9 cellular contexts compared by ENCODE assay signal in the genomic region with DNA sequence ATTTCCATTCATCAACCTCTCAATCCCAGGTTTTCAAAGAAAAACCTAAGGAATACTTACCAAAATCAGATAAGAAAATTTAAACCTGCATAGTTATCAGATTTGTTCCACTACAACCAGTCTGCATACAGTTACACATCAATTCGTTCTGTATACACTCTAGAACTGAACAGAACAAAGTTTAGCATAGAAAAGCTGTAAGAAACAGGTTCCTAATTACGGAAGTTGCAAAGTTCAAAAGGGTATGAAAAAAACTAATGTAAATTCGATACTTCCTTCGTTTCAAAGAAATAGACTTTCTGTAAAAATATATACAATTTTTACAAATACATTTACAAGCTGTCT. TPM values are rescaled to one million over a fixed set of nuclear protein-coding genes. Genes with fewer than 3 reads are reported as not detected.
DNase-seq lines count a peak whose midpoint lies in the region; ATAC-seq, FAIRE-seq and TF ChIP-seq lines count a peak whose summit lies in the region.
"Had no signal": no experiment of that assay in that cellular context is flagged by ENCODE, and none has a peak within 500 bp of the region (broad histone marks: within the 10 kb centered on the region; RNA-seq: fewer than 3 reads in every experiment).

No MANE protein-coding gene starts in this region.

- H3K9me3 Mint-ChIP-seq in activated CD8-positive, alpha-beta memory T cell treated with anti-CD3 and anti-CD28 coated beads, Interleukin-2, amount 10 ng/mL, durations not matched to agents 7 days and 5 days (ENCODE audit: low read depth): no peaks in the 10 kb centered on the region

- no peak for TF ChIP-seq POLR2A in HepG2 (IDR thresholded peaks at IDR 0.05; ENCODE audit: insufficient read depth in 1 of 2, low read depth in 2 of 2, low read length in 2 of 2)

- H3K4me3 ChIP-seq in adipocyte (ENCODE audit: low read length) (peak overlapping the region; percentile 95), HepG2 (replicated peaks in 1 of 3; ENCODE audit: insufficient read depth in 1 of 3, low read depth in 2 of 3, low read length in 3 of 3) (peak overlapping the region; percentile 93 to 96 (median 94); a peak in 5 of 6 replicates), thoracic aorta (peak overlapping the region; percentile 93)

- H3K9ac ChIP-seq in adipocyte (ENCODE audit: low read length) (peak overlapping the region; percentile 98), HepG2 (ENCODE audit: insufficient read depth, low read depth, low read length) (peak overlapping the region; percentile 94)

- H3K27ac ChIP-seq in HepG2 (ENCODE audit: extremely low read length, insufficient read depth, low read length) (peak overlapping the region; percentile 92), thoracic aorta (peak overlapping the region; percentile 98 to 99)

- H3K9me3 ChIP-seq in adipocyte (ENCODE audit: control insufficient read depth, low read length) (no peaks in the 10 kb centered on the region), HepG2 (ENCODE audit: low read length) (no peaks in the 10 kb centered on the region), thoracic aorta (no peaks in the 10 kb centered on the region)

- peaks cover 79% of the 10 kb centered on the region for H3K79me2 ChIP-seq in HepG2 (ENCODE audit: insufficient read depth, low read length)

- no peaks in the 10 kb centered on the region for H3K27me3 Mint-ChIP-seq in activated CD8-positive, alpha-beta memory T cell treated with anti-CD3 and anti-CD28 coated beads, Interleukin-2, amount 10 ng/mL, durations not matched to agents 7 days and 5 days

- no peak for ATAC-seq in activated CD8-positive, alpha-beta memory T cell treated with anti-CD3 and anti-CD28 coated beads, Interleukin-2, amount 10 ng/mL, durations not matched to agents 7 days and 5 days
- ATAC-seq in HepG2 (no peak), thoracic aorta (ENCODE audit: insufficient number of reproducible peaks, low FRiP score, low read depth) (no peak), HG03432 (IDR thresholded peaks at IDR 0.05; ENCODE audit: unreplicated experiment) (no peak), HG03108 (IDR thresholded peaks at IDR 0.05; ENCODE audit: unreplicated experiment) (no peak)
- ATAC-seq: sciatic nerve had no signal

- in situ Hi-C loops in HepG2 (cut with HindIII; ENCODE audit: extremely low pct_ligation_motif_present, low pct_unique_long_range_greater_than_20kb): no loop called here

- TF ChIP-seq RAD21 in HepG2 (CRISPR knock-in tag; IDR thresholded peaks at IDR 0.05): no peak

- H4K20me1 ChIP-seq in HepG2 (ENCODE audit: insufficient read depth, low read length): peaks cover 63% of the 10 kb centered on the region

- peaks cover 52% of the 10 kb centered on the region for H3K4me1 Mint-ChIP-seq in activated CD8-positive, alpha-beta memory T cell treated with anti-CD3 and anti-CD28 coated beads, Interleukin-2, amount 10 ng/mL, durations not matched to agents 7 days and 5 days

- WGBS in HepG2 (ENCODE audit: low lambda C conversion rate): 6% methylated on average over 4 of the region's 4 CpGs

- H3K27me3 ChIP-seq in adipocyte (replicated peaks; ENCODE audit: control insufficient read depth, insufficient read depth, low read length) (no peaks in the 10 kb centered on the region), HepG2 (ENCODE audit: control insufficient read depth in 1 of 2, insufficient read depth in 2 of 2, low read length in 2 of 2) (no peaks in the 10 kb centered on the region; a peak in 1 of 5 replicates), thoracic aorta (replicated peaks; ENCODE audit: insufficient read depth) (no peaks in the 10 kb centered on the region)

- H3K36me3 Mint-ChIP-seq in activated CD8-positive, alpha-beta memory T cell treated with anti-CD3 and anti-CD28 coated beads, Interleukin-2, amount 10 ng/mL, durations not matched to agents 7 days and 5 days: peaks cover 69% of the 10 kb centered on the region

- CTCF ChIA-PET in activated CD8-positive, alpha-beta memory T cell treated with anti-CD3 and anti-CD28 coated beads, Interleukin-2, amount 10 ng/mL, durations not matched to agents 7 days and 5 days (lab: Charles Lee): interaction anchor here (0.9 to 15.0 kb wide), 4 partner anchors 13 to 44 kb away, joined by 3 to 297 read pairs (median 4); no protein-coding TSS in a partner anchor
- CTCF ChIA-PET in HepG2 (lab: Yijun Ruan, JAX; ENCODE audit: low intra/inter-chr PET ratio, low total read pairs): interaction anchor here (2.0 kb wide), 1 partner anchor 15 kb away, joined by 4 read pairs; no protein-coding TSS in a partner anchor

- POLR2A ChIA-PET in HepG2 (lab: Yijun Ruan, JAX): interaction anchor here (0.6 to 11.9 kb wide), 13 partner anchors 11 to 395 kb away, joined by 3 to 469 read pairs (median 4); partner anchors contain the start of genes ENSA, FALEC and GOLPH3L

- no peak for DNase-seq in activated CD8-positive, alpha-beta memory T cell treated with anti-CD3 and anti-CD28 coated beads, Interleukin-2, amount 10 ng/mL, durations not matched to agents 7 days and 5 days
- DNase-seq in activated CD8-positive, alpha-beta memory T cell treated with anti-CD3 and anti-CD28 coated beads, Interleukin-2, amount 50 U/mL, for 48 hours: no peak
- DNase-seq in adipocyte (ENCODE audit: low read depth) (no peak), HepG2 (ENCODE audit: low spot score) (no peak), thoracic aorta (ENCODE audit: low spot score) (no peak), NCI-H69 (lab: John Stamatoyannopoulos, UW) (no peak)

- no TSS peak for BruUV-seq in HepG2 (replicated peaks; lab: Mats Ljungman, UMichigan)

- intact Hi-C loops in HepG2 (cut with micrococcal nuclease; ENCODE audit: unreplicated experiment): loop anchor here (5.0 kb wide), 1 partner anchor 36 kb away; no protein-coding TSS in a partner anchor

- TF ChIP-seq EP300 in HepG2 (IDR thresholded peaks at IDR 0.05; ENCODE audit: low read depth in 2 of 2, low read length in 2 of 2): no peak
- no peak for TF ChIP-seq EP300 in HepG2 (CRISPR knock-in tag; IDR thresholded peaks at IDR 0.05; ENCODE audit: borderline replicate concordance)

- peak overlapping the region; percentile 81 for H3K4me2 ChIP-seq in HepG2 (ENCODE audit: low read depth, low read length)

- TF ChIP-seq CTCF in HepG2 (CRISPR knock-in tag; IDR thresholded peaks at IDR 0.05): no peak
- no peak for TF ChIP-seq CTCF in thoracic aorta (IDR thresholded peaks at IDR 0.05)

- peaks cover 48% of the 10 kb centered on the region for H3K4me1 ChIP-seq in adipocyte (ENCODE audit: control insufficient read depth, insufficient read depth, low read length)
- peaks cover 48% of the 10 kb centered on the region for H3K4me1 ChIP-seq in HepG2 (ENCODE audit: insufficient read depth, low read length)
- peaks cover 35 to 39% of the 10 kb centered on the region in 2 donors for H3K4me1 ChIP-seq in thoracic aorta (ENCODE audit: control insufficient read depth in 1 of 2, low read depth in 2 of 2)

- H3K36me3 ChIP-seq in adipocyte (ENCODE audit: control insufficient read depth, insufficient read depth, low read length, severe bottlenecking) (peaks cover 60% of the 10 kb centered on the region), HepG2 (replicated peaks in 1 of 2; ENCODE audit: control insufficient read depth in 1 of 2, insufficient read depth in 2 of 2, low read length in 2 of 2) (peaks cover 0 to 49% of the 10 kb centered on the region in 2 experiments; a peak in 4 of 5 replicates), thoracic aorta (peaks cover 51% of the 10 kb centered on the region)

- no peak overlapping the region for H2AFZ ChIP-seq in HepG2 (ENCODE audit: low read length)

- H3K4me3 Mint-ChIP-seq in activated CD8-positive, alpha-beta memory T cell treated with anti-CD3 and anti-CD28 coated beads, Interleukin-2, amount 10 ng/mL, durations not matched to agents 7 days and 5 days: peak overlapping the region; percentile 99

- peak overlapping the region; percentile 97 for H3K27ac Mint-ChIP-seq in activated CD8-positive, alpha-beta memory T cell treated with anti-CD3 and anti-CD28 coated beads, Interleukin-2, amount 10 ng/mL, durations not matched to agents 7 days and 5 days

- no peak for FAIRE-seq in HepG2 (lab: Jason Lieb, UNC)

RNA-seq across cellular contexts. Expression of gene MCL1, which starts 3.1 kb away (rescaled TPM):
- total RNA-seq in activated CD8-positive, alpha-beta memory T cell treated with anti-CD3 and anti-CD28 coated beads, Interleukin-2, amount 10 ng/mL, durations not matched to agents 7 days and 5 days: 100 to 1,000 TPM; 373 to 408 TPM
- total RNA-seq in HepG2 (2016; rRNA removed; fragmentation: Illumina TruSeq; extraction: Trizol): 113 and 125 TPM in 2 replicates
- 16.3 and 19.0 TPM in 2 replicates for total RNA-seq in HepG2 (2016; cell fraction: cytosol; rRNA removed; fragmentation: Illumina TruSeq; extraction: Trizol; ENCODE audit: low read depth)
- total RNA-seq in HepG2 (2016; cell fraction: insoluble cytoplasmic fraction; rRNA removed; fragmentation: Illumina TruSeq; extraction: Trizol): 108 and 127 TPM in 2 replicates
- total RNA-seq in HepG2 (2016; cell fraction: membrane; rRNA removed; fragmentation: Illumina TruSeq; extraction: Trizol): 41.9 and 48.9 TPM in 2 replicates
- 150 and 151 TPM in 2 replicates for total RNA-seq in HepG2 (2016; cell fraction: nucleus; rRNA removed; fragmentation: Illumina TruSeq; extraction: Trizol)
- 69.5 and 70.6 TPM in 2 replicates for polyA plus RNA-seq in HepG2 (2011; rRNA removed)
- polyA plus RNA-seq in HepG2 (2011; cell fraction: cytosol; rRNA removed): 40.6 and 51.3 TPM in 2 replicates
- polyA plus RNA-seq in HepG2 (2011; cell fraction: nucleus; rRNA removed): 127 and 138 TPM in 2 replicates
- polyA plus RNA-seq in HepG2 (2012): 59.5 and 80.1 TPM in 2 replicates
- polyA plus RNA-seq in HepG2 (2016; cell fraction: cytosol; fragmentation: Illumina TruSeq; extraction: Trizol; ENCODE audit: low read depth): 5.6 and 6.4 TPM in 2 replicates
- 99.4 and 100.0 TPM in 2 replicates for polyA plus RNA-seq in HepG2 (2016; cell fraction: insoluble cytoplasmic fraction; fragmentation: Illumina TruSeq; extraction: Trizol; ENCODE audit: low read depth)
- polyA plus RNA-seq in HepG2 (2016; cell fraction: membrane; fragmentation: Illumina TruSeq; extraction: Trizol; ENCODE audit: low read depth): 21.9 and 23.4 TPM in 2 replicates
- 207 and 216 TPM in 2 replicates for polyA plus RNA-seq in HepG2 (2016; cell fraction: nucleus; fragmentation: Illumina TruSeq; extraction: Trizol; ENCODE audit: insufficient read depth, low read depth)
- polyA minus RNA-seq in HepG2 (2011; rRNA and poly(A)+ RNA removed; ENCODE audit: low replicate concordance): 65.4 and 90.8 TPM in 2 replicates
- 72.9 and 73.2 TPM in 2 replicates for polyA minus RNA-seq in HepG2 (2011; cell fraction: cytosol; rRNA and poly(A)+ RNA removed)
- polyA minus RNA-seq in HepG2 (2011; cell fraction: nucleus; rRNA and poly(A)+ RNA removed): 152 and 196 TPM in 2 replicates
- total RNA-seq in thoracic aorta: 100 to 1,000 TPM; 588 to 607 TPM

RNA-seq across cellular contexts. Expression of gene ADAMTSL4, which starts 27.1 kb away (rescaled TPM):
- under 1 TPM; 0.18 to 0.35 TPM for total RNA-seq in activated CD8-positive, alpha-beta memory T cell treated with anti-CD3 and anti-CD28 coated beads, Interleukin-2, amount 10 ng/mL, durations not matched to agents 7 days and 5 days
- total RNA-seq in HepG2 (2016; rRNA removed; fragmentation: Illumina TruSeq; extraction: Trizol) (1.9 and 3.9 TPM in 2 replicates), thoracic aorta (10 to 100 TPM; 28.4 to 45.1 TPM)
- 1.3 and 1.4 TPM in 2 replicates for total RNA-seq in HepG2 (2016; cell fraction: cytosol; rRNA removed; fragmentation: Illumina TruSeq; extraction: Trizol; ENCODE audit: low read depth)
- total RNA-seq in HepG2 (2016; cell fraction: insoluble cytoplasmic fraction; rRNA removed; fragmentation: Illumina TruSeq; extraction: Trizol): 1.4 and 3.5 TPM in 2 replicates
- total RNA-seq in HepG2 (2016; cell fraction: membrane; rRNA removed; fragmentation: Illumina TruSeq; extraction: Trizol): 2.8 TPM in 2 replicates
- 5.1 and 8.0 TPM in 2 replicates for total RNA-seq in HepG2 (2016; cell fraction: nucleus; rRNA removed; fragmentation: Illumina TruSeq; extraction: Trizol)
- 15.1 and 16.4 TPM in 2 replicates for polyA plus RNA-seq in HepG2 (2011; rRNA removed)
- polyA plus RNA-seq in HepG2 (2011; cell fraction: cytosol; rRNA removed): 7.9 and 8.3 TPM in 2 replicates
- 81.6 and 99.7 TPM in 2 replicates for polyA plus RNA-seq in HepG2 (2011; cell fraction: nucleus; rRNA removed)
- polyA plus RNA-seq in HepG2 (2012): 6.4 and 10.9 TPM in 2 replicates
- polyA plus RNA-seq in HepG2 (2016; cell fraction: cytosol; fragmentation: Illumina TruSeq; extraction: Trizol; ENCODE audit: low read depth): 0.93 and 1.3 TPM in 2 replicates
- 4.0 and 4.2 TPM in 2 replicates for polyA plus RNA-seq in HepG2 (2016; cell fraction: insoluble cytoplasmic fraction; fragmentation: Illumina TruSeq; extraction: Trizol; ENCODE audit: low read depth)
- polyA plus RNA-seq in HepG2 (2016; cell fraction: membrane; fragmentation: Illumina TruSeq; extraction: Trizol; ENCODE audit: low read depth): 3.3 and 3.7 TPM in 2 replicates
- 32.6 and 38.0 TPM in 2 replicates for polyA plus RNA-seq in HepG2 (2016; cell fraction: nucleus; fragmentation: Illumina TruSeq; extraction: Trizol; ENCODE audit: insufficient read depth, low read depth)
- 5.9 and 8.8 TPM in 2 replicates for polyA minus RNA-seq in HepG2 (2011; rRNA and poly(A)+ RNA removed; ENCODE audit: low replicate concordance)
- 5.3 and 6.0 TPM in 2 replicates for polyA minus RNA-seq in HepG2 (2011; cell fraction: cytosol; rRNA and poly(A)+ RNA removed)
- polyA minus RNA-seq in HepG2 (2011; cell fraction: nucleus; rRNA and poly(A)+ RNA removed): 9.4 TPM in 2 replicates

RNA-seq across cellular contexts. Expression of gene ENSA, which starts 53.1 kb away (rescaled TPM):
- 100 to 1,000 TPM; 202 to 252 TPM for total RNA-seq in activated CD8-positive, alpha-beta memory T cell treated with anti-CD3 and anti-CD28 coated beads, Interleukin-2, amount 10 ng/mL, durations not matched to agents 7 days and 5 days
- total RNA-seq in HepG2 (2016; rRNA removed; fragmentation: Illumina TruSeq; extraction: Trizol): 111 and 137 TPM in 2 replicates
- 32.7 and 33.3 TPM in 2 replicates for total RNA-seq in HepG2 (2016; cell fraction: cytosol; rRNA removed; fragmentation: Illumina TruSeq; extraction: Trizol; ENCODE audit: low read depth)
- 104 and 136 TPM in 2 replicates for total RNA-seq in HepG2 (2016; cell fraction: insoluble cytoplasmic fraction; rRNA removed; fragmentation: Illumina TruSeq; extraction: Trizol)
- 71.0 and 79.7 TPM in 2 replicates for total RNA-seq in HepG2 (2016; cell fraction: membrane; rRNA removed; fragmentation: Illumina TruSeq; extraction: Trizol)
- 59.2 and 64.7 TPM in 2 replicates for total RNA-seq in HepG2 (2016; cell fraction: nucleus; rRNA removed; fragmentation: Illumina TruSeq; extraction: Trizol)
- 54.5 and 55.1 TPM in 2 replicates for polyA plus RNA-seq in HepG2 (2011; rRNA removed)
- polyA plus RNA-seq in HepG2 (2011; cell fraction: cytosol; rRNA removed): 35.3 and 39.9 TPM in 2 replicates
- polyA plus RNA-seq in HepG2 (2011; cell fraction: nucleus; rRNA removed): 18.3 and 19.1 TPM in 2 replicates
- 68.7 and 69.6 TPM in 2 replicates for polyA plus RNA-seq in HepG2 (2012)
- polyA plus RNA-seq in HepG2 (2016; cell fraction: cytosol; fragmentation: Illumina TruSeq; extraction: Trizol; ENCODE audit: low read depth): 46.8 and 50.7 TPM in 2 replicates
- 203 and 211 TPM in 2 replicates for polyA plus RNA-seq in HepG2 (2016; cell fraction: insoluble cytoplasmic fraction; fragmentation: Illumina TruSeq; extraction: Trizol; ENCODE audit: low read depth)
- 87.0 and 96.1 TPM in 2 replicates for polyA plus RNA-seq in HepG2 (2016; cell fraction: membrane; fragmentation: Illumina TruSeq; extraction: Trizol; ENCODE audit: low read depth)
- 97.2 and 103 TPM in 2 replicates for polyA plus RNA-seq in HepG2 (2016; cell fraction: nucleus; fragmentation: Illumina TruSeq; extraction: Trizol; ENCODE audit: insufficient read depth, low read depth)
- polyA minus RNA-seq in HepG2 (2011; rRNA and poly(A)+ RNA removed; ENCODE audit: low replicate concordance): 25.8 and 53.2 TPM in 2 replicates
- 16.0 and 18.2 TPM in 2 replicates for polyA minus RNA-seq in HepG2 (2011; cell fraction: cytosol; rRNA and poly(A)+ RNA removed)
- 34.9 and 47.6 TPM in 2 replicates for polyA minus RNA-seq in HepG2 (2011; cell fraction: nucleus; rRNA and poly(A)+ RNA removed)
- 10 to 100 TPM; 85.7 to 94.5 TPM for total RNA-seq in thoracic aorta
